23 cellular contexts compared by ENCODE assay signal in the genomic region with DNA sequence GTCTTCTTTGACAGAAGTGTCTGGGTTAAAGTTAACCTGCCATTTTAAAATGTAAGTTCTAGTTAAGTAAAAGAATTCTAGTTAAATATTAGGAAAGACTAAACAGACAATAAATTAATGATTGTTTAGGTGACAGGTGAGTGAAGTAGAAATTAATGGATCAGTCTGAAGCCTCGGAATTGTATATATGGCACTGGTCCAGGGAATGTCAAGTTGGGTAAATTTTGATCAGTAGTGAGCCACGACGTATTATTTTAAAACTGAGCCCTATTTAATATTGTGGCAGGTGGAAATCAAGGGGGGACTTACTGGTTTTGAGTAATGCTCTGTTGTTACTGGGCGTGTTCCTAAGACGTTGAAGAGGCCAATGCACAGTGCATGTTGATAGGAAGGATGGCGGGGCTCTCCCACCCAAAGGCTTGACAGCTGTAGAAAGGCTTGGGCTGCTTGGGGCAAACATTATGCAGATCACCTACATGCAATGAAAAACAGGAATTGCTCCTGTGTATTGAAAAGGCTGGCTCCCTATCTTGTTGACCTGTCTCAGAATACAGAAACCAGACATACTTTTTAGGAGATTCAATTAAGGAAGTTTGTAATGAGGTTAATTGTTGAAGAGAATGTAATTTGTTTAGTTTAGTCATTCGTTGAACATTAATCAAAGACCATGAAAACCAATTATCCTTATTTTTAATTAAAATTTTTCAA. TPM values are rescaled to one million over a fixed set of nuclear protein-coding genes. Genes with fewer than 3 reads are reported as not detected.
DNase-seq lines count a peak whose midpoint lies in the region; ATAC-seq and TF ChIP-seq lines count a peak whose summit lies in the region.
"Had no signal": no experiment of that assay in that cellular context is flagged by ENCODE, and none has a peak within 500 bp of the region (broad histone marks: within the 10 kb centered on the region; RNA-seq: fewer than 3 reads in every experiment).

No MANE protein-coding gene starts in this region.

- H3K9me3 ChIP-seq in BE2C (no peaks in the 10 kb centered on the region), trophoblast cell (ENCODE audit: insufficient read depth, low read depth, low read length) (no peaks in the 10 kb centered on the region), H9 (ENCODE audit: control insufficient read depth, low read depth, low read length) (no peaks in the 10 kb centered on the region)
- H3K9me3 ChIP-seq: A549, Peyer's patch, SJCRH30 had no signal

- H3K27me3 ChIP-seq in BE2C (no peaks in the 10 kb centered on the region), trophoblast cell (ENCODE audit: insufficient read depth, low read length) (no peaks in the 10 kb centered on the region), H9 (ENCODE audit: insufficient read depth, low read length) (no peaks in the 10 kb centered on the region)
- H3K27me3 ChIP-seq: Peyer's patch, SJCRH30 had no signal

- H2AFZ ChIP-seq in trophoblast cell (ENCODE audit: insufficient read depth, low read length, poor library complexity): no peak overlapping the region
- no peak overlapping the region for H2AFZ ChIP-seq in H9 (ENCODE audit: low read length)
- H2AFZ ChIP-seq: GM23248 had no signal

- no peak overlapping the region for H3K9ac ChIP-seq in trophoblast cell (ENCODE audit: low read length)
- no peak overlapping the region for H3K9ac ChIP-seq in H9 (ENCODE audit: extremely low read depth, insufficient read length, low read length)
- H3K9ac ChIP-seq: GM23248, KMS-11 had no signal

- intact Hi-C loops in activated CD8-positive, alpha-beta T cell treated with anti-CD3 and anti-CD28 coated beads for 36 hours (cut with micrococcal nuclease): no loop called here

- peaks cover 13% of the 10 kb centered on the region for H3K27me3 Mint-ChIP-seq in H9 (ENCODE audit: low read depth)
- peaks cover 19% of the 10 kb centered on the region for H3K27me3 Mint-ChIP-seq in activated CD8-positive, alpha-beta T cell treated with anti-CD3 and anti-CD28 coated beads for 36 hours

- H3K36me3 ChIP-seq in BE2C (no peaks in the 10 kb centered on the region), trophoblast cell (ENCODE audit: control insufficient read depth in 1 of 2, insufficient read depth in 2 of 2, low read length in 2 of 2) (no peaks in the 10 kb centered on the region)
- H3K36me3 ChIP-seq: Peyer's patch, SJCRH30 had no signal

- no peak overlapping the region for H3K4me3 Mint-ChIP-seq in H9
- H3K4me3 Mint-ChIP-seq in activated CD8-positive, alpha-beta T cell treated with anti-CD3 and anti-CD28 coated beads for 36 hours: no peak overlapping the region
- H3K4me3 Mint-ChIP-seq: B cell; T-helper 1 cell treated with Interleukin-12 subunit alpha and Interleukin-12 subunit beta and Interleukin-4 antibody, amounts not matched to agents 30 μg/mL and 1 μg/mL, for 36 hours had no signal

- H2BK120ac ChIP-seq in trophoblast cell (ENCODE audit: insufficient read depth, low read length, poor library complexity) (no peak overlapping the region), H9 (ENCODE audit: low read depth, low read length, poor library complexity, severe bottlenecking) (no peak overlapping the region)

- H4K20me1 ChIP-seq in H9 (ENCODE audit: control insufficient read depth, insufficient read depth, insufficient read length): no peaks in the 10 kb centered on the region

- H3K18ac ChIP-seq in trophoblast cell (ENCODE audit: low read length): no peak overlapping the region
- H3K18ac ChIP-seq in H9 (ENCODE audit: insufficient read length, low read depth, low read length): no peak overlapping the region

- H2BK20ac ChIP-seq in H9 (ENCODE audit: low read depth, low read length, poor library complexity, severe bottlenecking): no peak overlapping the region

- TF ChIP-seq EP300 in Ishikawa (IDR thresholded peaks at IDR 0.05; ENCODE audit: borderline replicate concordance): peak; percentile 36; the same call in 1 of the 2 replicates

- TF ChIP-seq CTCF in BE2C (IDR thresholded peaks at IDR 0.05; ENCODE audit: low read depth, low read length): no peak
- TF ChIP-seq CTCF in H9 (conservative IDR thresholded peaks at IDR 0.05): no peak
- no peak for TF ChIP-seq CTCF in activated CD8-positive, alpha-beta T cell treated with anti-CD3 and anti-CD28 coated beads for 36 hours (IDR thresholded peaks at IDR 0.05)

- H2AK5ac ChIP-seq in trophoblast cell (ENCODE audit: low read length) (no peak overlapping the region), H9 (ENCODE audit: insufficient read length, low read length) (no peak overlapping the region)

- peak overlapping the region; percentile 68 for H3K27ac ChIP-seq in trophoblast cell (ENCODE audit: low read depth, low read length)
- H3K27ac ChIP-seq in H9 (ENCODE audit: insufficient read length, low read depth, low read length): no peak overlapping the region
- H3K27ac ChIP-seq: A549, GM23248, KMS-11, Peyer's patch, SJCRH30 had no signal

- no peaks in the 10 kb centered on the region for H3K9me3 Mint-ChIP-seq in H9
- no peaks in the 10 kb centered on the region for H3K9me3 Mint-ChIP-seq in activated CD8-positive, alpha-beta T cell treated with anti-CD3 and anti-CD28 coated beads for 36 hours
- H3K9me3 Mint-ChIP-seq: T-helper 1 cell treated with Interleukin-12 subunit alpha and Interleukin-12 subunit beta and Interleukin-4 antibody, amounts not matched to agents 30 μg/mL and 1 μg/mL, for 36 hours had no signal

- no peak overlapping the region for H3T11ph ChIP-seq in H9 (ENCODE audit: low read length)

- H3K23ac ChIP-seq in trophoblast cell (ENCODE audit: low read length) (no peak overlapping the region), H9 (ENCODE audit: insufficient read length, low read depth, low read length) (no peak overlapping the region)

- H3K4me3 ChIP-seq in BE2C (ENCODE audit: low read depth, low read length): no peak overlapping the region
- H3K4me3 ChIP-seq in trophoblast cell (ENCODE audit: low read depth, low read length): no peak overlapping the region
- H3K4me3 ChIP-seq: A549, GM23248, Peyer's patch, SJCRH30 had no signal

- ATAC-seq in SK-N-SH treated with all-trans-retinoic acid at 6 μM for 48 hours: peak; percentile 74
- no peak for ATAC-seq in activated CD8-positive, alpha-beta T cell treated with anti-CD3 and anti-CD28 coated beads for 36 hours
- ATAC-seq: A549 had no signal

- DNase-seq in BE2C (peak; percentile 85), trophoblast cell (no peak), retina (no peak), H9 (no peak)
- DNase-seq in activated CD8-positive, alpha-beta T cell treated with anti-CD3 and anti-CD28 coated beads for 36 hours: no peak
- DNase-seq: DMS 273 treated with DMSO at 0.1 percent for 48 hours; DMS79 treated with DMSO at 0.1 percent for 48 hours; GM23248; HCEC 1CT; NCI-H1092 treated with DMSO at 0.1 percent for 48 hours; NCI-H1694; NCI-H2081; NCI-H446 treated with DMSO at 0.1 percent for 48 hours; NCI-H526 treated with DMSO at 0.1 percent for 48 hours; NK-92 treated with Interleukin-12 subunit alpha and Interleukin-12 subunit beta, amount 100 ng/mL, for 24 hours; Peyer's patch; SJCRH30 had no signal

- H3K4me1 ChIP-seq in BE2C (peaks cover 31% of the 10 kb centered on the region), trophoblast cell (ENCODE audit: control insufficient read depth in 1 of 2, insufficient read depth in 2 of 2, low read length in 2 of 2) (peaks cover 19 to 38% of the 10 kb centered on the region in 2 experiments), H9 (ENCODE audit: insufficient read depth, low read length) (peaks cover 12% of the 10 kb centered on the region; the same call in 1 of the 2 replicates)
- H3K4me1 ChIP-seq: Peyer's patch had no signal

- H3K14ac ChIP-seq in trophoblast cell (ENCODE audit: low read length) (no peak overlapping the region), H9 (ENCODE audit: insufficient read depth, low read length) (no peak overlapping the region)

- H3K56ac ChIP-seq in H9 (ENCODE audit: insufficient read length, low read depth, low read length): no peak overlapping the region

- CTCF ChIA-PET in activated CD8-positive, alpha-beta T cell treated with anti-CD3 and anti-CD28 coated beads for 36 hours (lab: Charles Lee): interaction anchor here (1.0 kb wide), 1 partner anchor 15 kb away, joined by 3 read pairs; no protein-coding TSS in a partner anchor

- peaks cover 20 to 23% of the 10 kb centered on the region in 2 experiments for H3K4me1 Mint-ChIP-seq in H9
- peaks cover 2% of the 10 kb centered on the region for H3K4me1 Mint-ChIP-seq in activated CD8-positive, alpha-beta T cell treated with anti-CD3 and anti-CD28 coated beads for 36 hours (ENCODE audit: low read depth)

- H3K4ac ChIP-seq in trophoblast cell (ENCODE audit: low read depth, low read length) (no peak overlapping the region), H9 (ENCODE audit: low read depth, low read length) (no peak overlapping the region)

- H3K36me3 Mint-ChIP-seq in H9 (ENCODE audit: insufficient read depth in 1 of 3, low read depth in 3 of 3): peaks cover 0 to 1% (median 0%) of the 10 kb centered on the region in 3 experiments; a peak in 1 of 7 replicates
- no peaks in the 10 kb centered on the region for H3K36me3 Mint-ChIP-seq in activated CD8-positive, alpha-beta T cell treated with anti-CD3 and anti-CD28 coated beads for 36 hours (ENCODE audit: low read depth)

- H4K8ac ChIP-seq in trophoblast cell (ENCODE audit: low read depth, low read length) (no peak overlapping the region), H9 (replicated peaks; ENCODE audit: insufficient read length, low read depth, low read length) (no peak overlapping the region)

- H3K4me2 ChIP-seq in trophoblast cell (ENCODE audit: low read length): no peak overlapping the region
- H3K4me2 ChIP-seq in H9 (ENCODE audit: insufficient read depth, insufficient read length, low read length): no peak overlapping the region
- H3K4me2 ChIP-seq: A549, KMS-11 had no signal

- H3K79me2 ChIP-seq in trophoblast cell (ENCODE audit: control insufficient read depth, insufficient read depth, low read length, poor library complexity) (peaks cover 1% of the 10 kb centered on the region), H9 (ENCODE audit: insufficient read depth, low read length) (0 out of 2 replicates have a peak, but pooled peaks cover 2% of the 10 kb centered on the region)

- H3K27ac Mint-ChIP-seq in H9: no peak overlapping the region
- H3K27ac Mint-ChIP-seq in activated CD8-positive, alpha-beta T cell treated with anti-CD3 and anti-CD28 coated beads for 36 hours: no peak overlapping the region
- H3K27ac Mint-ChIP-seq: B cell; T-helper 1 cell treated with Interleukin-12 subunit alpha and Interleukin-12 subunit beta and Interleukin-4 antibody, amounts not matched to agents 30 μg/mL and 1 μg/mL, for 36 hours had no signal

- no peak for TF ChIP-seq RAD21 in Ishikawa (IDR thresholded peaks at IDR 0.05; ENCODE audit: low read depth)

- H3K23me2 ChIP-seq in H9 (ENCODE audit: insufficient read length, low read depth, low read length, poor library complexity, severe bottlenecking): no peaks in the 10 kb centered on the region

- H2BK5ac ChIP-seq in trophoblast cell (ENCODE audit: low read depth, low read length, poor library complexity): no peak overlapping the region
- no peak overlapping the region for H2BK5ac ChIP-seq in H9 (ENCODE audit: insufficient read length, low read length)

- no peak overlapping the region for H2BK15ac ChIP-seq in H9 (ENCODE audit: low read depth, low read length)

- no peak overlapping the region for H4K12ac ChIP-seq in trophoblast cell (ENCODE audit: low read depth, low read length)

- no peak overlapping the region for H4K5ac ChIP-seq in H9 (ENCODE audit: insufficient read length, low read depth, low read length)

- H2BK12ac ChIP-seq in trophoblast cell (ENCODE audit: low read length): no peak overlapping the region
- no peak overlapping the region for H2BK12ac ChIP-seq in H9 (ENCODE audit: insufficient read length, low read depth, low read length)

- H3K79me1 ChIP-seq in trophoblast cell (ENCODE audit: low read length): peaks cover 32% of the 10 kb centered on the region
- no peaks in the 10 kb centered on the region for H3K79me1 ChIP-seq in H9 (ENCODE audit: insufficient read depth, low read depth, low read length, poor library complexity, severe bottlenecking)

- WGBS in trophoblast cell (ENCODE audit: extremely low coverage, insufficient coverage, insufficient read length): no CpG with 5 or more reads among the region's 7 CpGs
- no CpG with 5 or more reads among the region's 7 CpGs for WGBS in H9 (ENCODE audit: extremely low coverage, insufficient read length, low lambda C conversion rate)

- POLR2A ChIA-PET in activated CD8-positive, alpha-beta T cell treated with anti-CD3 and anti-CD28 coated beads for 36 hours (lab: Charles Lee): no interaction called here

- H4K91ac ChIP-seq in trophoblast cell (ENCODE audit: low read depth, low read length): no peak overlapping the region
- no peak overlapping the region for H4K91ac ChIP-seq in H9 (ENCODE audit: insufficient read length, low read depth, low read length)

RNA-seq across cellular contexts. Expression of a gene that starts 5.9 kb away (rescaled TPM):
- 18.4 TPM for polyA plus RNA-seq in BE2C (2012; ENCODE audit: insufficient read depth, insufficient read length, low read depth)
- polyA plus RNA-seq in trophoblast cell (2013): 104 and 107 TPM in 2 replicates
- 28.7 and 29.2 TPM in 2 replicates for total RNA-seq in H9 (2021)
- 1 to 10 TPM; 6.6 to 8.8 TPM for total RNA-seq in activated CD8-positive, alpha-beta T cell treated with anti-CD3 and anti-CD28 coated beads for 36 hours
